In genomic region chr1:155856975-155857930, GRCh38 we compare ENCODE assay signal across 8 cellular contexts. TPM values are rescaled to one million over a fixed set of nuclear protein-coding genes. Genes with fewer than 3 reads are reported as not detected.
DNase-seq lines count a peak whose midpoint lies in the region; ATAC-seq and TF ChIP-seq lines count a peak whose summit lies in the region.

Gene GON4L (minus strand): TSS chr1:155857214. CDS start chr1:155853780, 3,434 bp downstream.

- peaks cover 29% of the 10 kb centered on the region for H3K4me1 Mint-ChIP-seq in osteocyte (ENCODE audit: unreplicated experiment)

- H3K4me3 ChIP-seq in thoracic aorta = peak within 1 kb of the TSS; percentile 80

- H3K4me3 Mint-ChIP-seq in osteocyte (ENCODE audit: unreplicated experiment) = peak within 1 kb of the TSS; percentile 96

- ATAC-seq in HG02642 (IDR thresholded peaks at IDR 0.05; ENCODE audit: poor library complexity, unreplicated experiment) (peak; percentile 58), thoracic aorta (ENCODE audit: insufficient number of reproducible peaks, low FRiP score, low read depth) (peak; percentile 24)

- no peaks in the 10 kb centered on the region for H3K27me3 Mint-ChIP-seq in osteocyte (ENCODE audit: unreplicated experiment)

- H3K4me1 ChIP-seq in thoracic aorta (ENCODE audit: control insufficient read depth in 1 of 2, low read depth in 2 of 2) = peaks cover 0 to 46% of the 10 kb centered on the region in 2 donors

- peaks cover 17% of the 10 kb centered on the region for H3K36me3 Mint-ChIP-seq in osteocyte (ENCODE audit: unreplicated experiment)

- no peak for TF ChIP-seq CTCF in osteocyte (IDR thresholded peaks at IDR 0.05)
- TF ChIP-seq CTCF in thoracic aorta (IDR thresholded peaks at IDR 0.05) = no peak

- H3K36me3 ChIP-seq in thoracic aorta = peaks cover 10% of the 10 kb centered on the region

- H3K9me3 ChIP-seq in thoracic aorta = no peaks in the 10 kb centered on the region

- H3K27ac ChIP-seq in thoracic aorta = peak within 1 kb of the TSS; percentile 76 to 77

- intact Hi-C loops in head of caudate nucleus (cut with DNase I) = loop anchor here (5.0 kb wide), 1 partner anchor 115 kb away; no protein-coding TSS in a partner anchor

- peak within 1 kb of the TSS; percentile 97 for H3K27ac Mint-ChIP-seq in osteocyte (ENCODE audit: unreplicated experiment)

- H3K9me3 Mint-ChIP-seq in osteocyte (ENCODE audit: unreplicated experiment) = no peaks in the 10 kb centered on the region

- no peaks in the 10 kb centered on the region for H3K27me3 ChIP-seq in thoracic aorta (replicated peaks; ENCODE audit: insufficient read depth)

- DNase-seq in GM04504 (ENCODE audit: low read depth) (peak; percentile 79), NCI-H1436 (lab: John Stamatoyannopoulos, UW) (peak; percentile 90), SW480 (ENCODE audit: low spot score) (peak; percentile 88), head of caudate nucleus (peak; percentile 81 to 96 (median 90)), osteocyte (ENCODE audit: extremely low spot score, unreplicated experiment) (peak; percentile 94), thoracic aorta (ENCODE audit: low spot score) (peak; percentile 60)
- DNase-seq in activated naive CD8-positive, alpha-beta T cell treated with anti-CD3 and anti-CD28 coated beads, Interleukin-2, amount 50 U/mL, for 16 hours (ENCODE audit: low read depth, low spot score) = peak; percentile 63

RNA-seq across cellular contexts. Expression of gene GON4L, which starts in this region (rescaled TPM):
- total RNA-seq in osteocyte (56.3 and 57.0 TPM in 2 replicates), thoracic aorta (10 to 100 TPM; 39.3 to 83.2 TPM)

Comparison
In these comparisons a context has a peak if more than half of its experiments do, and no peak if none do; other contexts are left out.
1. Peak in every context shown above with its lines: DNase-seq, ATAC-seq, H3K4me3 ChIP-seq and H3K27ac ChIP-seq.